Comparison of ENCODE assay signal across 8 cellular contexts in the genomic region with DNA sequence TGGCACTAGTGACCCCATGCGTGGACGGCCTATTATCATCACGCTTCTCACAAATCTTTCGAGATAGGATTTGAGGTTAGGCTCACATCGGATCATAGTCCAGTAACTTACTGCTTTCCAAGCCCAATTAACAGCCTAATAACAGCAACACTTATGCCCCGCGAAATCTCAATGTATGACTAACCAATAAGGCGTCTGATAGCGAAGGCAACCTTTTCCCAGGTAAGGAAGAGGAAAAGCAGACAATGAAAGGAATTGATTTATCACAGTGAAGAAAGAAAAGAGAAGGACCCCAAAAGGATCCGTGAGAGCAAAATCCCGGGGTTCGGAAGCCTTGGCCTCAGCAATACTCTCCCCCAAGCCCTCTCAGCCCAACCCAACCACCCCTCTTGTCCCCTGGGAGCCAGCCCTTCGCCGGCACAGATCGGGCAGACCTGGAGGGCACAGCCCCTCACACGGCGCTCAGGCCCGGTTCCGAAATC. TPM values are rescaled to one million over a fixed set of nuclear protein-coding genes. Genes with fewer than 3 reads are reported as not detected.
DNase-seq lines count a peak whose midpoint lies in the region; ATAC-seq and TF ChIP-seq lines count a peak whose summit lies in the region.

No MANE protein-coding gene starts in this region.

- POLR2A ChIA-PET in activated CD8-positive, alpha-beta T cell treated with anti-CD3 and anti-CD28 coated beads for 36 hours (lab: Charles Lee) = interaction anchor here (1.0 to 1.3 kb wide), 2 partner anchors 10 to 96 kb away, joined by 3 to 6 read pairs; no protein-coding TSS in a partner anchor

- H3K27me3 ChIP-seq in parathyroid adenoma (ENCODE audit: control insufficient read depth, insufficient read depth, low read length) = no peaks in the 10 kb centered on the region

- intact Hi-C loops in activated CD8-positive, alpha-beta T cell treated with anti-CD3 and anti-CD28 coated beads for 36 hours (cut with micrococcal nuclease) = no loop called here
- intact Hi-C loops in Right ventricle myocardium inferior (cut with DNase I) = loop anchor here (2.0 to 10.0 kb wide), 2 partner anchors 66 to 298 kb away; no protein-coding TSS in a partner anchor

- no peaks in the 10 kb centered on the region for H3K9me3 Mint-ChIP-seq in activated CD8-positive, alpha-beta T cell treated with anti-CD3 and anti-CD28 coated beads for 36 hours

- H3K27me3 Mint-ChIP-seq in activated CD8-positive, alpha-beta T cell treated with anti-CD3 and anti-CD28 coated beads for 36 hours = no peaks in the 10 kb centered on the region

- H3K9ac ChIP-seq in parathyroid adenoma = peak overlapping the region; percentile 87

- H2AFZ ChIP-seq in parathyroid adenoma = peak overlapping the region; percentile 99

- peak; percentile 41 for DNase-seq in ACHN
- DNase-seq in activated CD8-positive, alpha-beta T cell treated with anti-CD3 and anti-CD28 coated beads for 36 hours = no peak
- no peak for DNase-seq in Right ventricle myocardium inferior (ENCODE audit: missing footprints)
- DNase-seq in COR-L47 (lab: John Stamatoyannopoulos, UW) = no peak
- DNase-seq in NCI-H187 treated with DMSO at 0.1 percent for 48 hours (lab: John Stamatoyannopoulos, UW) = no peak

- no peak for TF ChIP-seq CTCF in activated CD8-positive, alpha-beta T cell treated with anti-CD3 and anti-CD28 coated beads for 36 hours (IDR thresholded peaks at IDR 0.05)
- TF ChIP-seq CTCF in parathyroid adenoma (IDR thresholded peaks at IDR 0.05) = no peak

- H3K4me3 Mint-ChIP-seq in activated CD8-positive, alpha-beta T cell treated with anti-CD3 and anti-CD28 coated beads for 36 hours = peak overlapping the region; percentile 92

- H3K27ac Mint-ChIP-seq in activated CD8-positive, alpha-beta T cell treated with anti-CD3 and anti-CD28 coated beads for 36 hours = peak overlapping the region; percentile 89

- CTCF ChIA-PET in activated CD8-positive, alpha-beta T cell treated with anti-CD3 and anti-CD28 coated beads for 36 hours (lab: Charles Lee) = interaction anchor here (0.9 to 1.3 kb wide), 3 partner anchors 9 to 26 kb away, joined by 3 to 4 read pairs (median 3); no protein-coding TSS in a partner anchor

- H3K27ac ChIP-seq in parathyroid adenoma = peak overlapping the region; percentile 90

- in situ Hi-C loops in ACHN (cut with HindIII; ENCODE audit: low pct_ligation_motif_present, low pct_unique_long_range_greater_than_20kb, low sequenced_read_pairs) = no loop called here

- peak overlapping the region; percentile 97 for H3K4me2 ChIP-seq in parathyroid adenoma (ENCODE audit: low read length)

- peaks cover 35% of the 10 kb centered on the region for H3K79me2 ChIP-seq in parathyroid adenoma

- peaks cover 3% of the 10 kb centered on the region for H3K36me3 Mint-ChIP-seq in activated CD8-positive, alpha-beta T cell treated with anti-CD3 and anti-CD28 coated beads for 36 hours (ENCODE audit: low read depth)

- H3K4me3 ChIP-seq in parathyroid adenoma (ENCODE audit: low read depth, low read length) = peak overlapping the region; percentile 94

- H3K4me1 Mint-ChIP-seq in activated CD8-positive, alpha-beta T cell treated with anti-CD3 and anti-CD28 coated beads for 36 hours (ENCODE audit: low read depth) = peaks cover 35% of the 10 kb centered on the region

- ATAC-seq in GM18870 (IDR thresholded peaks at IDR 0.05; ENCODE audit: unreplicated experiment) = peak; percentile 13
- peak; percentile 10 for ATAC-seq in HG03457 (IDR thresholded peaks at IDR 0.05; ENCODE audit: unreplicated experiment)
- peak; percentile 22 for ATAC-seq in activated CD8-positive, alpha-beta T cell treated with anti-CD3 and anti-CD28 coated beads for 36 hours
- ATAC-seq in Right ventricle myocardium inferior = peak; percentile 26

- no peaks in the 10 kb centered on the region for H3K36me3 ChIP-seq in parathyroid adenoma (ENCODE audit: control insufficient read depth, insufficient read depth, low read length)

- no peaks in the 10 kb centered on the region for H3K9me3 ChIP-seq in parathyroid adenoma (ENCODE audit: control insufficient read depth, low read length)

- H3K4me1 ChIP-seq in parathyroid adenoma = peaks cover 5% of the 10 kb centered on the region

RNA-seq across cellular contexts. Expression of a gene that starts 0.6 kb away (rescaled TPM):
- total RNA-seq in activated CD8-positive, alpha-beta T cell treated with anti-CD3 and anti-CD28 coated beads for 36 hours = 10 to 100 TPM; 34.0 to 36.8 TPM
- total RNA-seq in Right ventricle myocardium inferior = 15.3 TPM

RNA-seq across cellular contexts. Expression of a gene that starts 54.6 kb away (rescaled TPM):
- total RNA-seq in activated CD8-positive, alpha-beta T cell treated with anti-CD3 and anti-CD28 coated beads for 36 hours = under 1 TPM; 0.16 to 0.22 TPM
- total RNA-seq in Right ventricle myocardium inferior = 3.4 TPM
